Comparison of ENCODE assay signal across 20 cellular contexts in genomic region chr17:32807577-32807976, GRCh38.
A peak's percentile ranks its signal among the peaks of the same experiment; 100 is the strongest.
DNase-seq lines count a peak whose midpoint lies in the region; ATAC-seq, FAIRE-seq and TF ChIP-seq lines count a peak whose summit lies in the region.
"Had no signal": no experiment of that assay in that cellular context is flagged by ENCODE, and none has a peak within 500 bp of the region (broad histone marks: within the 10 kb centered on the region; RNA-seq: fewer than 3 reads in every experiment).

No MANE protein-coding gene starts in this region.

- no peak overlapping the region for H2AFZ ChIP-seq in PC-3 (ENCODE audit: low read length)
- H2AFZ ChIP-seq in endothelial cell of umbilical vein (ENCODE audit: low read depth, low read length): peak overlapping the region; percentile 24
- H2AFZ ChIP-seq: PC-9 had no signal

- no peak for FAIRE-seq in endothelial cell of umbilical vein (lab: Jason Lieb, UNC)
- FAIRE-seq: H54 had no signal

- ATAC-seq in activated naive CD8-positive, alpha-beta T cell treated with anti-CD3 and anti-CD28 coated beads, Interleukin-2, amount 50 U/mL, for 24 hours: peak; percentile 52
- ATAC-seq in PC-3 (no peak), GM18870 (IDR thresholded peaks at IDR 0.05; ENCODE audit: unreplicated experiment) (no peak)

- no peak overlapping the region for H3K4me3 ChIP-seq in PC-3 (ENCODE audit: low read length)
- no peak overlapping the region for H3K4me3 ChIP-seq in endothelial cell of umbilical vein (replicated peaks in 1 of 3; ENCODE audit: insufficient read depth in 1 of 3, low read depth in 1 of 3, low read length in 3 of 3)
- H3K4me3 ChIP-seq in transverse colon: no peak overlapping the region
- H3K4me3 ChIP-seq: BLaER1 treated with 17β-estradiol and CSF1 and Interleukin-3, amounts not matched to agents 10 nM and 100 nM; PC-9; SJSA1 had no signal

- in situ Hi-C loops in transverse colon (cut with MboI; ENCODE audit: low pct_ligation_motif_present in 1 of 4, low pct_unique_long_range_greater_than_20kb in 1 of 4, low sequenced_read_pairs in 3 of 4): no loop called here

- H3K9me3 ChIP-seq in PC-3 (ENCODE audit: low read length) (no peaks in the 10 kb centered on the region), endothelial cell of umbilical vein (replicated peaks; ENCODE audit: control insufficient read depth, insufficient read depth, low read length) (no peaks in the 10 kb centered on the region), transverse colon (no peaks in the 10 kb centered on the region)
- H3K9me3 ChIP-seq: BLaER1 treated with 17β-estradiol and CSF1 and Interleukin-3, amounts not matched to agents 10 nM and 100 nM; SJSA1 had no signal

- H3K9me2 ChIP-seq in PC-3 (replicated peaks; ENCODE audit: low read length): no peaks in the 10 kb centered on the region

- 62 to 64% methylated on average over 3 of the region's 3 CpGs for WGBS in transverse colon (ENCODE audit: low coverage in 1 of 2), 2 donors

- intact Hi-C loops in PC-3 (cut with micrococcal nuclease): no loop called here
- intact Hi-C loops in endothelial cell of umbilical vein (cut with micrococcal nuclease): no loop called here
- intact Hi-C loops in transverse colon (cut with DNase I; ENCODE audit: low total_unique reads): no loop called here

- TF ChIP-seq CTCF in PC-3 (conservative IDR thresholded peaks at IDR 0.05; ENCODE audit: low read depth, low read length): no peak
- TF ChIP-seq CTCF in endothelial cell of umbilical vein (IDR thresholded peaks at IDR 0.05; ENCODE audit: extremely low read depth in 1 of 2, insufficient read depth in 1 of 2, low read depth in 1 of 2, low read length in 2 of 2): no peak
- no peak for TF ChIP-seq CTCF in transverse colon (IDR thresholded peaks at IDR 0.05)

- H3K27ac ChIP-seq in PC-3 (ENCODE audit: low read length) (peak overlapping the region; percentile 71), endothelial cell of umbilical vein (ENCODE audit: insufficient read depth, low read depth, low read length) (peak overlapping the region; percentile 97), transverse colon (peak overlapping the region; percentile 36 to 79 (median 75))
- H3K27ac ChIP-seq: BLaER1 treated with 17β-estradiol and CSF1 and Interleukin-3, amounts not matched to agents 10 nM and 100 nM; PC-9; SJSA1 had no signal

- DNase-seq in activated naive CD8-positive, alpha-beta T cell treated with anti-CD3 and anti-CD28 coated beads, Interleukin-2, amount 50 U/mL, for 24 hours: no peak
- DNase-seq in activated naive CD8-positive, alpha-beta T cell treated with anti-CD3 and anti-CD28 coated beads for 36 hours: no peak
- DNase-seq in PC-3 (no peak), endothelial cell of umbilical vein (ENCODE audit: low read depth, low spot score) (peak; percentile 64), transverse colon (no peak), NCI-H146 treated with DMSO at 0.1 percent for 48 hours (lab: John Stamatoyannopoulos, UW; ENCODE audit: unreplicated experiment) (no peak), middle frontal gyrus (ENCODE audit: extremely low spot score, low spot score) (no peak)
- DNase-seq: CD8-positive, alpha-beta memory T cell; GF-D8; Kasumi-1; MM.1S; NCI-H1105; NCI-H187; NCI-H748 treated with DMSO at 0.1 percent for 48 hours; PC-9 had no signal

- no peaks in the 10 kb centered on the region for H3K27me3 Mint-ChIP-seq in activated naive CD8-positive, alpha-beta T cell treated with anti-CD3 and anti-CD28 coated beads, Interleukin-2, amount 50 U/mL, for 24 hours
- no peaks in the 10 kb centered on the region for H3K27me3 Mint-ChIP-seq in activated naive CD8-positive, alpha-beta T cell treated with anti-CD3 and anti-CD28 coated beads for 36 hours
- H3K27me3 Mint-ChIP-seq: CD8-positive, alpha-beta memory T cell; IgD-negative memory B cell had no signal

- H3K79me2 ChIP-seq in PC-3 (ENCODE audit: low read length): no peaks in the 10 kb centered on the region
- H3K79me2 ChIP-seq in endothelial cell of umbilical vein (ENCODE audit: control insufficient read depth, insufficient read depth, low read length): peaks cover 3% of the 10 kb centered on the region

- H3K9me1 ChIP-seq in endothelial cell of umbilical vein (replicated peaks; ENCODE audit: control insufficient read depth, extremely low read depth, insufficient read depth, low read length): no peaks in the 10 kb centered on the region

- H3K27ac Mint-ChIP-seq in activated naive CD8-positive, alpha-beta T cell treated with anti-CD3 and anti-CD28 coated beads, Interleukin-2, amount 50 U/mL, for 24 hours: no peak overlapping the region
- H3K27ac Mint-ChIP-seq in activated naive CD8-positive, alpha-beta T cell treated with anti-CD3 and anti-CD28 coated beads for 36 hours: no peak overlapping the region
- H3K27ac Mint-ChIP-seq: IgD-negative memory B cell had no signal

- BruUV-seq in PC-3 (replicated peaks; lab: Mats Ljungman, UMichigan) (no TSS peak), endothelial cell of umbilical vein (replicated peaks; lab: Mats Ljungman, UMichigan) (no TSS peak)

- TF ChIP-seq POLR2A in endothelial cell of umbilical vein (IDR thresholded peaks at IDR 0.05; ENCODE audit: low read depth, low read length) (no peak), transverse colon (IDR thresholded peaks at IDR 0.05) (no peak)

- POLR2A ChIA-PET in PC-3 (lab: Charles Lee; ENCODE audit: unreplicated experiment) (no interaction called here), endothelial cell of umbilical vein (lab: Charles Lee) (interaction anchor here (1.1 kb wide), 1 partner anchor 69 kb away, joined by 6 read pairs; the partner anchor contains the start of gene MYO1D)

- H3K4me1 Mint-ChIP-seq in activated naive CD8-positive, alpha-beta T cell treated with anti-CD3 and anti-CD28 coated beads, Interleukin-2, amount 50 U/mL, for 24 hours: no peaks in the 10 kb centered on the region
- peaks cover 7% of the 10 kb centered on the region for H3K4me1 Mint-ChIP-seq in activated naive CD8-positive, alpha-beta T cell treated with anti-CD3 and anti-CD28 coated beads for 36 hours

- TF ChIP-seq EP300 in transverse colon (IDR thresholded peaks at IDR 0.05; ENCODE audit: low read depth): no peak

- H3K4me2 ChIP-seq in PC-3 (ENCODE audit: low read length) (no peak overlapping the region), endothelial cell of umbilical vein (ENCODE audit: insufficient read depth, low read length) (peak overlapping the region; percentile 30)
- H3K4me2 ChIP-seq: BLaER1 treated with 17β-estradiol and CSF1 and Interleukin-3, amounts not matched to agents 10 nM and 100 nM; PC-9 had no signal

- H3K36me3 ChIP-seq in PC-3 (ENCODE audit: low read depth, low read length): no peaks in the 10 kb centered on the region
- no peaks in the 10 kb centered on the region for H3K36me3 ChIP-seq in endothelial cell of umbilical vein (ENCODE audit: control insufficient read depth in 2 of 2, extremely low read depth in 1 of 2, insufficient read depth in 2 of 2, low read length in 2 of 2)
- no peaks in the 10 kb centered on the region for H3K36me3 ChIP-seq in transverse colon
- H3K36me3 ChIP-seq: BLaER1 treated with 17β-estradiol and CSF1 and Interleukin-3, amounts not matched to agents 10 nM and 100 nM; SJSA1 had no signal

- H3F3A ChIP-seq in PC-3 (ENCODE audit: low read length, unreplicated experiment): no peaks in the 10 kb centered on the region

- H4K20me1 ChIP-seq in PC-3 (ENCODE audit: low read length) (no peaks in the 10 kb centered on the region), endothelial cell of umbilical vein (replicated peaks; ENCODE audit: control insufficient read depth, extremely low read depth, insufficient read depth, low read length) (no peaks in the 10 kb centered on the region)
- H4K20me1 ChIP-seq: BLaER1 treated with 17β-estradiol and CSF1 and Interleukin-3, amounts not matched to agents 10 nM and 100 nM had no signal

- dilution Hi-C loops in endothelial cell of umbilical vein (cut with MboI; ENCODE audit: extremely low pct_ligation_motif_present, low sequenced_read_pairs): no loop called here

- no peak overlapping the region for H3K4me3 Mint-ChIP-seq in activated naive CD8-positive, alpha-beta T cell treated with anti-CD3 and anti-CD28 coated beads, Interleukin-2, amount 50 U/mL, for 24 hours
- H3K4me3 Mint-ChIP-seq in activated naive CD8-positive, alpha-beta T cell treated with anti-CD3 and anti-CD28 coated beads for 36 hours: no peak overlapping the region
- H3K4me3 Mint-ChIP-seq: CD8-positive, alpha-beta memory T cell; IgD-negative memory B cell had no signal

- H3K9ac ChIP-seq in PC-3 (ENCODE audit: low read length) (no peak overlapping the region), endothelial cell of umbilical vein (replicated peaks; ENCODE audit: extremely low read depth, insufficient read depth, low read length) (peak overlapping the region; percentile 84)
- H3K9ac ChIP-seq: BLaER1 treated with 17β-estradiol and CSF1 and Interleukin-3, amounts not matched to agents 10 nM and 100 nM had no signal

- peaks cover 55% of the 10 kb centered on the region for H3K4me1 ChIP-seq in PC-3 (ENCODE audit: insufficient read depth, low read length)
- peaks cover 64% of the 10 kb centered on the region for H3K4me1 ChIP-seq in endothelial cell of umbilical vein (ENCODE audit: control insufficient read depth, extremely low read depth, insufficient read depth, low read length)
- peaks cover 0 to 33% (median 17%) of the 10 kb centered on the region in 4 donors for H3K4me1 ChIP-seq in transverse colon
- H3K4me1 ChIP-seq: SJSA1 had no signal

- H3K36me3 Mint-ChIP-seq in activated naive CD8-positive, alpha-beta T cell treated with anti-CD3 and anti-CD28 coated beads, Interleukin-2, amount 50 U/mL, for 24 hours (ENCODE audit: low read depth): no peaks in the 10 kb centered on the region
- no peaks in the 10 kb centered on the region for H3K36me3 Mint-ChIP-seq in activated naive CD8-positive, alpha-beta T cell treated with anti-CD3 and anti-CD28 coated beads for 36 hours
- H3K36me3 Mint-ChIP-seq: CD8-positive, alpha-beta memory T cell had no signal

- CTCF ChIA-PET in PC-3 (lab: Charles Lee): interaction anchor here (2.2 kb wide), 1 partner anchor 69 kb away, joined by 19 read pairs; the partner anchor contains the start of gene MYO1D
- CTCF ChIA-PET in endothelial cell of umbilical vein (lab: Charles Lee): interaction anchor here (0.8 to 5.9 kb wide), 4 partner anchors 12 to 70 kb away, joined by 4 to 43 read pairs (median 14); partner anchors contain the start of gene MYO1D

- H3K9me3 Mint-ChIP-seq in activated naive CD8-positive, alpha-beta T cell treated with anti-CD3 and anti-CD28 coated beads, Interleukin-2, amount 50 U/mL, for 24 hours: no peaks in the 10 kb centered on the region
- H3K9me3 Mint-ChIP-seq in activated naive CD8-positive, alpha-beta T cell treated with anti-CD3 and anti-CD28 coated beads for 36 hours: no peaks in the 10 kb centered on the region
- H3K9me3 Mint-ChIP-seq: CD8-positive, alpha-beta memory T cell; IgD-negative memory B cell had no signal

- H3K27me3 ChIP-seq in PC-3 (ENCODE audit: low read length) (no peaks in the 10 kb centered on the region), endothelial cell of umbilical vein (ENCODE audit: control insufficient read depth in 2 of 2, insufficient read depth in 2 of 2, low read length in 2 of 2) (no peaks in the 10 kb centered on the region), transverse colon (no peaks in the 10 kb centered on the region)
- H3K27me3 ChIP-seq: BLaER1 treated with 17β-estradiol and CSF1 and Interleukin-3, amounts not matched to agents 10 nM and 100 nM; SJSA1 had no signal

TF ChIP-seq in endothelial cell of umbilical vein, 7 proteins besides CTCF, POLR2A, EP300 and RAD21 (continues in another document):
- TF ChIP-seq JUN (IDR thresholded peaks at IDR 0.05; ENCODE audit: borderline replicate concordance, insufficient read depth, insufficient read length, low read depth): no peak
